8 cellular contexts compared by ENCODE assay signal in the genomic region with DNA sequence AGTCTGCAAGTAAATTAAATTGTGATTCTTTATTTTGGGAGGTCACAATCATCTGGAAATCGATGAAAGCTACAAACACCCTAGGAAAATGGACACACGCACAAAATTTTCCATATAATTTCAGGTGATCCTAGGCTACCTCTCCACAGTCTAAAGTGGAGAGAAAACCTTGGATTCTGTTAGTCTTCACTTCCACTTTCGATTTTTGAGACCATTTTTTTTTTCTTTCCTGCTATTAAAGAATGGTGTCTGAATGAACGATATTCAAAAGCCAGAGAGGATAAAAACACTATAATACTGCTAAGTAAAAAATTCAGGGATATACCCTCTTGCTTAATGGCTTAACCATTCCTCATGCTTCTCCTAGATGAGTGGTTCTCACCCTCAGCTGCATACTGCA. TPM values are rescaled to one million over a fixed set of nuclear protein-coding genes. Genes with fewer than 3 reads are reported as not detected.
DNase-seq lines count a peak whose midpoint lies in the region; ATAC-seq and TF ChIP-seq lines count a peak whose summit lies in the region.

No MANE protein-coding gene starts in this region.

- TF ChIP-seq EP300 in esophagus muscularis mucosa (IDR thresholded peaks at IDR 0.05) (no peak), sigmoid colon (IDR thresholded peaks at IDR 0.05) (no peak)

- peaks cover 9% of the 10 kb centered on the region for H3K36me3 ChIP-seq in RWPE2 (ENCODE audit: low read depth)
- H3K36me3 ChIP-seq in esophagus muscularis mucosa = no peaks in the 10 kb centered on the region
- H3K36me3 ChIP-seq in sigmoid colon = no peaks in the 10 kb centered on the region

- H3K27ac ChIP-seq in RWPE2 (ENCODE audit: poor library complexity, severe bottlenecking) (peak overlapping the region; percentile 76), esophagus muscularis mucosa (replicated peaks in 1 of 4) (peak overlapping the region; percentile 95 to 99 (median 98)), sigmoid colon (peak overlapping the region; percentile 94 to 99 (median 96))

- DNase-seq in GM12864 (ENCODE audit: low read depth) = no peak
- no peak for DNase-seq in RWPE2 (ENCODE audit: low spot score)
- DNase-seq in esophagus muscularis mucosa (ENCODE audit: extremely low spot score) = no peak
- no peak for DNase-seq in sigmoid colon
- DNase-seq in NCI-H1436 (lab: John Stamatoyannopoulos, UW) = no peak
- DNase-seq in ecto neural progenitor cell (ENCODE audit: low spot score) = no peak

- WGBS in esophagus muscularis mucosa = 13% methylated on average over 4 of the region's 4 CpGs
- WGBS in sigmoid colon, 2 donors = 6 to 18% methylated on average over 4 of the region's 4 CpGs

- no peaks in the 10 kb centered on the region for H3K9me3 ChIP-seq in RWPE2 (ENCODE audit: severe bottlenecking)
- H3K9me3 ChIP-seq in esophagus muscularis mucosa = no peaks in the 10 kb centered on the region
- no peaks in the 10 kb centered on the region for H3K9me3 ChIP-seq in sigmoid colon

- peak; percentile 8; the same call in 2 of the 3 replicates for ATAC-seq in RWPE2 (ENCODE audit: low read depth)
- no peak for ATAC-seq in GM21390 (IDR thresholded peaks at IDR 0.05; ENCODE audit: unreplicated experiment)
- ATAC-seq in GM18861 (IDR thresholded peaks at IDR 0.05; ENCODE audit: unreplicated experiment) = no peak

- no peak for TF ChIP-seq POLR2A in esophagus muscularis mucosa (IDR thresholded peaks at IDR 0.05; ENCODE audit: low read depth)
- no peak for TF ChIP-seq POLR2A in sigmoid colon (IDR thresholded peaks at IDR 0.05)

- H3K27me3 ChIP-seq in RWPE2 (ENCODE audit: insufficient read depth, poor library complexity, severe bottlenecking) = no peaks in the 10 kb centered on the region
- H3K27me3 ChIP-seq in esophagus muscularis mucosa = no peaks in the 10 kb centered on the region
- H3K27me3 ChIP-seq in sigmoid colon = no peaks in the 10 kb centered on the region

- H3K4me1 ChIP-seq in RWPE2 (ENCODE audit: insufficient read depth, poor library complexity, severe bottlenecking) = peaks cover 26% of the 10 kb centered on the region
- peaks cover 47 to 67% (median 66%) of the 10 kb centered on the region in 4 donors for H3K4me1 ChIP-seq in esophagus muscularis mucosa
- peaks cover 0 to 62% (median 58%) of the 10 kb centered on the region in 4 donors for H3K4me1 ChIP-seq in sigmoid colon

- no peak for TF ChIP-seq CTCF in GM12864 (IDR thresholded peaks at IDR 0.05; ENCODE audit: low read depth, low read length, missing control alignments)
- no peak for TF ChIP-seq CTCF in RWPE2 (IDR thresholded peaks at IDR 0.05; ENCODE audit: poor library complexity, severe bottlenecking)
- no peak for TF ChIP-seq CTCF in esophagus muscularis mucosa (IDR thresholded peaks at IDR 0.05)
- no peak for TF ChIP-seq CTCF in sigmoid colon (IDR thresholded peaks at IDR 0.05)

- intact Hi-C loops in esophagus muscularis mucosa (cut with DNase I) (loop anchor here (10.0 kb wide), 1 partner anchor 649 kb away; a partner anchor contains a TSS), sigmoid colon (cut with DNase I) (loop anchor here (2.0 to 5.0 kb wide), 2 partner anchors 175 to 421 kb away; no protein-coding TSS in a partner anchor)

- H3K4me3 ChIP-seq in GM12864 (ENCODE audit: low read depth, low read length) (peak overlapping the region; percentile 93), RWPE2 (ENCODE audit: severe bottlenecking) (peak overlapping the region; percentile 94), esophagus muscularis mucosa (peak overlapping the region; percentile 77 to 89 (median 88)), sigmoid colon (peak overlapping the region; percentile 74 to 90 (median 82))

RNA-seq across cellular contexts. Expression of a gene that starts 1.7 kb away (rescaled TPM):
- total RNA-seq in esophagus muscularis mucosa (100 to 1,000 TPM in 3 of 4 donors, 10 to 100 TPM in 1; 67.8 to 141 (median 140) TPM), sigmoid colon (100 to 1,000 TPM; 134 to 271 (median 202) TPM)
- polyA plus RNA-seq in sigmoid colon = 10 to 100 TPM; 32.9 to 48.0 (median 37.0) TPM

RNA-seq across cellular contexts. Expression of a gene that starts 28.2 kb away (rescaled TPM):
- 10 to 100 TPM; 40.4 to 88.5 (median 71.2) TPM for total RNA-seq in esophagus muscularis mucosa
- 100 to 1,000 TPM in 1 of 4 donors, 10 to 100 TPM in 3; 45.1 to 105 (median 72.2) TPM for total RNA-seq in sigmoid colon
- polyA plus RNA-seq in sigmoid colon = 100 to 1,000 TPM in 1 of 3 donors, 10 to 100 TPM in 2; 36.4 to 101 (median 88.9) TPM

RNA-seq across cellular contexts. Expression of a gene that starts 49.4 kb away (rescaled TPM):
- 1 to 10 TPM; 2.5 to 6.0 (median 4.3) TPM for total RNA-seq in esophagus muscularis mucosa
- 10 to 100 TPM in 1 of 4 donors, 1 to 10 TPM in 3; 5.3 to 11.8 (median 6.6) TPM for total RNA-seq in sigmoid colon
- polyA plus RNA-seq in sigmoid colon = 1 to 10 TPM; 4.8 to 7.4 (median 5.3) TPM
